In genomic region chr2:87685558-87685957, GRCh38 we compare ENCODE assay signal across 7 cellular contexts.
DNase-seq lines count a peak whose midpoint lies in the region; FAIRE-seq and TF ChIP-seq lines count a peak whose summit lies in the region.
"Not testable (repeated sequence)": the region's sequence is repeated elsewhere in the genome, so short reads cannot be mapped to it uniquely, and the experiment has no call there.

No MANE protein-coding gene starts in this region.

- POLR2A ChIA-PET in endothelial cell of umbilical vein (lab: Charles Lee), result not testable (repeated sequence)

- H3K9me1 ChIP-seq in endothelial cell of umbilical vein (replicated peaks; ENCODE audit: control insufficient read depth, extremely low read depth, insufficient read depth, low read length), result not testable (repeated sequence)

- CTCF ChIA-PET in endothelial cell of umbilical vein (lab: Charles Lee), result not testable (repeated sequence)

- not testable (repeated sequence) for H2AFZ ChIP-seq in endothelial cell of umbilical vein (ENCODE audit: low read depth, low read length)

- in situ Hi-C loops in SK-MEL-5 (cut with HindIII; ENCODE audit: low pct_unique_long_range_greater_than_20kb, low sequenced_read_pairs), result not testable (repeated sequence)

- H3K4me2 ChIP-seq in endothelial cell of umbilical vein (ENCODE audit: insufficient read depth, low read length), result not testable (repeated sequence)

- not testable (repeated sequence) for TF ChIP-seq CTCF in endothelial cell of umbilical vein (IDR thresholded peaks at IDR 0.05; ENCODE audit: extremely low read depth in 1 of 2, insufficient read depth in 1 of 2, low read depth in 1 of 2, low read length in 2 of 2); thyroid gland (IDR thresholded peaks at IDR 0.05)

- TF ChIP-seq POLR2A in endothelial cell of umbilical vein (IDR thresholded peaks at IDR 0.05; ENCODE audit: low read depth, low read length), result not testable (repeated sequence)
- peak in 1 of 2 donors; percentile 67 for TF ChIP-seq POLR2A in thyroid gland (IDR thresholded peaks at IDR 0.05)

- not testable (repeated sequence) for BruUV-seq in endothelial cell of umbilical vein (replicated peaks; lab: Mats Ljungman, UMichigan)

- not testable (repeated sequence) for H3K4me1 ChIP-seq in endothelial cell of umbilical vein (ENCODE audit: control insufficient read depth, extremely low read depth, insufficient read depth, low read length); thyroid gland

- DNase-seq in D341Med (ENCODE audit: low spot score) (peak; percentile 0), SK-MEL-5 (ENCODE audit: low read depth, low spot score) (peak; percentile 10), endothelial cell of umbilical vein (ENCODE audit: low read depth, low spot score) (peak; percentile 83), glomerular visceral epithelial cell (ENCODE audit: extremely low spot score) (peak; percentile 20), iPS-NIHi11 (ENCODE audit: low spot score) (peak; percentile 0), renal cortical epithelial cell (ENCODE audit: low read depth) (peak; percentile 57), thyroid gland (peak; percentile 87 to 97)

- intact Hi-C loops in endothelial cell of umbilical vein (cut with micrococcal nuclease); thyroid gland (cut with DNase I): not testable (repeated sequence)

- not testable (repeated sequence) for H3K9ac ChIP-seq in endothelial cell of umbilical vein (replicated peaks; ENCODE audit: extremely low read depth, insufficient read depth, low read length)

- 54% methylated on average over 8 of the region's 11 CpGs; no CpG with 5 or more reads in 1 of the 2 donors for WGBS in thyroid gland, 2 donors

- not testable (repeated sequence) for H3K27ac ChIP-seq in endothelial cell of umbilical vein (ENCODE audit: insufficient read depth, low read depth, low read length)
- H3K27ac ChIP-seq in thyroid gland, result peak overlapping the region in 2 of 3 donors; percentile 57 to 74

- not testable (repeated sequence) for H4K20me1 ChIP-seq in endothelial cell of umbilical vein (replicated peaks; ENCODE audit: control insufficient read depth, extremely low read depth, insufficient read depth, low read length)

- peak; percentile 47 for FAIRE-seq in endothelial cell of umbilical vein (lab: Jason Lieb, UNC)

- dilution Hi-C loops in endothelial cell of umbilical vein (cut with MboI; ENCODE audit: extremely low pct_ligation_motif_present, low sequenced_read_pairs), result not testable (repeated sequence)

- H3K36me3 ChIP-seq in endothelial cell of umbilical vein (ENCODE audit: control insufficient read depth in 2 of 2, extremely low read depth in 1 of 2, insufficient read depth in 2 of 2, low read length in 2 of 2); thyroid gland: not testable (repeated sequence)

- not testable (repeated sequence) for H3K27me3 ChIP-seq in endothelial cell of umbilical vein (ENCODE audit: control insufficient read depth in 2 of 2, insufficient read depth in 2 of 2, low read length in 2 of 2); thyroid gland

- not testable (repeated sequence) for H3K4me3 ChIP-seq in endothelial cell of umbilical vein (replicated peaks in 1 of 3; ENCODE audit: insufficient read depth in 1 of 3, low read depth in 1 of 3, low read length in 3 of 3); thyroid gland (replicated peaks in 1 of 3)

- H3K9me3 ChIP-seq in endothelial cell of umbilical vein (replicated peaks; ENCODE audit: control insufficient read depth, insufficient read depth, low read length); thyroid gland: not testable (repeated sequence)

- not testable (repeated sequence) for H3K79me2 ChIP-seq in endothelial cell of umbilical vein (ENCODE audit: control insufficient read depth, insufficient read depth, low read length)

Comparison
In these comparisons a context has a peak if more than half of its experiments do, and no peak if none do; other contexts are left out.
1. DNase-seq: peak in every context shown above with its lines; median percentile 92 in thyroid gland; 83 in endothelial cell of umbilical vein; 57 in renal cortical epithelial cell; 20 in glomerular visceral epithelial cell; 10 in SK-MEL-5; 0 in D341Med; 0 in iPS-NIHi11.